Comparison of ENCODE assay signal across 14 cellular contexts in genomic region chr5:133957080-133957479, GRCh38. TPM values are rescaled to one million over a fixed set of nuclear protein-coding genes. Genes with fewer than 3 reads are reported as not detected.
DNase-seq lines count a peak whose midpoint lies in the region; ATAC-seq, FAIRE-seq and TF ChIP-seq lines count a peak whose summit lies in the region.
"Had no signal": no experiment of that assay in that cellular context is flagged by ENCODE, and none has a peak within 500 bp of the region (broad histone marks: within the 10 kb centered on the region; RNA-seq: fewer than 3 reads in every experiment).

No MANE protein-coding gene starts in this region.

- DNase-seq in GM12892 (ENCODE audit: insufficient read length): no peak
- DNase-seq in naive thymus-derived CD4-positive, alpha-beta T cell: no peak
- DNase-seq in mesendoderm: no peak
- no peak for DNase-seq in PC-3
- no peak for DNase-seq in HuH-7.5 (ENCODE audit: low spot score)
- DNase-seq: activated naive CD4-positive, alpha-beta T cell; mucosa of descending colon; NCI-H1417 treated with DMSO at 0.1 percent for 48 hours; NCI-H526 treated with DMSO at 0.1 percent for 48 hours; SHP77 treated with DMSO at 0.1 percent for 48 hours; stimulated activated CD4-positive, alpha-beta T cell treated with anti-CD3 and anti-CD28 coated beads, Interleukin-4, amount 100 ng/mL, for 1 hour had no signal

- H3K9me3 ChIP-seq in naive thymus-derived CD4-positive, alpha-beta T cell (ENCODE audit: control insufficient read depth in 2 of 3, low read length in 3 of 3): no peaks in the 10 kb centered on the region
- no peaks in the 10 kb centered on the region for H3K9me3 ChIP-seq in PC-3 (ENCODE audit: low read length)
- H3K9me3 ChIP-seq: mucosa of descending colon had no signal

- H3K4me3 Mint-ChIP-seq in naive thymus-derived CD4-positive, alpha-beta T cell: no peak overlapping the region

- H3K36me3 Mint-ChIP-seq in naive thymus-derived CD4-positive, alpha-beta T cell: peaks cover 7 to 33% (median 25%) of the 10 kb centered on the region in 5 donors

- H2BK120ac ChIP-seq in mesendoderm (ENCODE audit: low read depth, low read length): no peak overlapping the region

- no peak overlapping the region for H4K5ac ChIP-seq in mesendoderm (ENCODE audit: low read length)

- H3K9me3 Mint-ChIP-seq in naive thymus-derived CD4-positive, alpha-beta T cell: no peaks in the 10 kb centered on the region

- CTCF ChIA-PET in naive thymus-derived CD4-positive, alpha-beta T cell (lab: Charles Lee): no interaction called here
- CTCF ChIA-PET in PC-3 (lab: Charles Lee): no interaction called here

- H4K20me1 ChIP-seq in PC-3 (ENCODE audit: low read length): no peaks in the 10 kb centered on the region

- no peaks in the 10 kb centered on the region for H3F3A ChIP-seq in PC-3 (ENCODE audit: low read length, unreplicated experiment)

- POLR2A ChIA-PET in naive thymus-derived CD4-positive, alpha-beta T cell (lab: Charles Lee): no interaction called here
- POLR2A ChIA-PET in PC-3 (lab: Charles Lee; ENCODE audit: unreplicated experiment): no interaction called here

- peak overlapping the region; percentile 35 for H3K27ac ChIP-seq in naive thymus-derived CD4-positive, alpha-beta T cell (ENCODE audit: low read depth, low read length)
- H3K27ac ChIP-seq in mesendoderm (ENCODE audit: low read depth, low read length) (no peak overlapping the region), PC-3 (ENCODE audit: low read length) (no peak overlapping the region)

- H3K79me1 ChIP-seq in mesendoderm (ENCODE audit: low read length): no peaks in the 10 kb centered on the region

- no peak overlapping the region for H3K56ac ChIP-seq in mesendoderm (ENCODE audit: low read length)

- intact Hi-C loops in naive thymus-derived CD4-positive, alpha-beta T cell (cut with micrococcal nuclease): no loop called here
- intact Hi-C loops in PC-3 (cut with micrococcal nuclease): no loop called here

- no peak overlapping the region for H4K8ac ChIP-seq in mesendoderm (ENCODE audit: low read depth, low read length)

- no peak overlapping the region for H3K9ac ChIP-seq in mesendoderm (ENCODE audit: low read length)
- H3K9ac ChIP-seq in PC-3 (ENCODE audit: low read length): no peak overlapping the region

- no peak overlapping the region for H2BK5ac ChIP-seq in mesendoderm (ENCODE audit: low read length)

- peaks cover 0 to 27% (median 22%) of the 10 kb centered on the region in 7 donors for H3K4me1 Mint-ChIP-seq in naive thymus-derived CD4-positive, alpha-beta T cell

- H3K23ac ChIP-seq in mesendoderm (ENCODE audit: low read length): no peak overlapping the region

- no peaks in the 10 kb centered on the region for H3K27me3 ChIP-seq in naive thymus-derived CD4-positive, alpha-beta T cell (ENCODE audit: control insufficient read depth in 2 of 2, insufficient read depth in 2 of 2, low read length in 2 of 2)
- H3K27me3 ChIP-seq in mesendoderm (ENCODE audit: insufficient read depth, low read length, poor library complexity) (no peaks in the 10 kb centered on the region), PC-3 (ENCODE audit: low read length) (no peaks in the 10 kb centered on the region)

- TF ChIP-seq POLR2A in GM12892 (IDR thresholded peaks at IDR 0.05; ENCODE audit: low read depth, low read length): no peak

- TF ChIP-seq CTCF in PC-3 (conservative IDR thresholded peaks at IDR 0.05; ENCODE audit: low read depth, low read length): no peak

- no peak overlapping the region for H3K4me2 ChIP-seq in mesendoderm (ENCODE audit: low read length)
- H3K4me2 ChIP-seq in PC-3 (ENCODE audit: low read length): no peak overlapping the region

- peaks cover 4 to 31% (median 11%) of the 10 kb centered on the region in 3 experiments for H3K36me3 ChIP-seq in naive thymus-derived CD4-positive, alpha-beta T cell (ENCODE audit: control insufficient read depth in 2 of 3, insufficient read depth in 3 of 3, low read length in 3 of 3)
- no peaks in the 10 kb centered on the region for H3K36me3 ChIP-seq in mesendoderm (ENCODE audit: control insufficient read depth, insufficient read depth, low read length)
- peaks cover 5% of the 10 kb centered on the region; the same call in 1 of the 2 replicates for H3K36me3 ChIP-seq in PC-3 (ENCODE audit: low read depth, low read length)

- H2AK5ac ChIP-seq in mesendoderm (ENCODE audit: low read length): no peak overlapping the region

- no TSS peak for BruUV-seq in PC-3 (replicated peaks; lab: Mats Ljungman, UMichigan)

- no CpG with 5 or more reads among the region's 4 CpGs for WGBS in mesendoderm (ENCODE audit: extremely low coverage, insufficient coverage, low lambda C conversion rate)

- no peak overlapping the region for H2BK15ac ChIP-seq in mesendoderm (replicated peaks; ENCODE audit: low read depth)

- FAIRE-seq in GM12892 (lab: Jason Lieb, UNC): peak; percentile 27

- H3K9me2 ChIP-seq in PC-3 (replicated peaks; ENCODE audit: low read length): no peaks in the 10 kb centered on the region

- no peak overlapping the region for H3K4me3 ChIP-seq in naive thymus-derived CD4-positive, alpha-beta T cell (ENCODE audit: low read length)
- H3K4me3 ChIP-seq in mesendoderm (ENCODE audit: low read length): no peak overlapping the region
- H3K4me3 ChIP-seq in PC-3 (ENCODE audit: low read length): no peak overlapping the region
- H3K4me3 ChIP-seq: mucosa of descending colon had no signal

- no peak overlapping the region for H3K4ac ChIP-seq in mesendoderm (ENCODE audit: low read depth, low read length)

- no peaks in the 10 kb centered on the region for H3K79me2 ChIP-seq in mesendoderm (ENCODE audit: control insufficient read depth, insufficient read depth, low read length)
- peaks cover 10% of the 10 kb centered on the region for H3K79me2 ChIP-seq in PC-3 (ENCODE audit: low read length)

- peak; percentile 8 for ATAC-seq in GM19328 (IDR thresholded peaks at IDR 0.05; ENCODE audit: unreplicated experiment)
- peak; percentile 18 for ATAC-seq in HG03432 (IDR thresholded peaks at IDR 0.05; ENCODE audit: unreplicated experiment)
- ATAC-seq in naive thymus-derived CD4-positive, alpha-beta T cell: no peak
- ATAC-seq in PC-3: no peak
- ATAC-seq: esophagus mucosa had no signal

- H2AFZ ChIP-seq in PC-3 (ENCODE audit: low read length): no peak overlapping the region

- H3K18ac ChIP-seq in mesendoderm (ENCODE audit: low read length): no peak overlapping the region

- H3K4me1 ChIP-seq in naive thymus-derived CD4-positive, alpha-beta T cell (ENCODE audit: control insufficient read depth in 2 of 2, insufficient read depth in 2 of 2, low read length in 2 of 2): no peaks in the 10 kb centered on the region
- H3K4me1 ChIP-seq in mesendoderm (ENCODE audit: control insufficient read depth, low read depth, low read length): no peaks in the 10 kb centered on the region
- no peaks in the 10 kb centered on the region for H3K4me1 ChIP-seq in PC-3 (ENCODE audit: insufficient read depth, low read length)

- peak overlapping the region in 4 of 9 donors; percentile 28 to 76 (median 59) for H3K27ac Mint-ChIP-seq in naive thymus-derived CD4-positive, alpha-beta T cell

- no peaks in the 10 kb centered on the region for H3K27me3 Mint-ChIP-seq in naive thymus-derived CD4-positive, alpha-beta T cell

RNA-seq across cellular contexts. Expression of gene C5orf15, which starts 11.3 kb away (rescaled TPM):
- 42.4 TPM for polyA plus RNA-seq in GM12892 (2012; ENCODE audit: missing spikeins)
- 10 to 100 TPM; 11.1 to 33.6 (median 17.9) TPM for total RNA-seq in naive thymus-derived CD4-positive, alpha-beta T cell
- 10 to 100 TPM; 16.2 to 18.2 TPM for polyA plus RNA-seq in naive thymus-derived CD4-positive, alpha-beta T cell
- polyA plus RNA-seq in mesendoderm (2013, experiment 1 of 2): 49.6 TPM
- 50.1 TPM for polyA plus RNA-seq in mesendoderm (2013, experiment 2 of 2)
- total RNA-seq in PC-3 (2014; rRNA removed): 22.7 and 45.2 TPM in 2 replicates

RNA-seq across cellular contexts. Expression of gene VDAC1, which starts 47.7 kb away (rescaled TPM):
- 450 TPM for polyA plus RNA-seq in GM12892 (2012; ENCODE audit: missing spikeins)
- 100 to 1,000 TPM in 1 of 5 experiments, 10 to 100 TPM in 4; 37.8 to 259 (median 43.7) TPM for total RNA-seq in naive thymus-derived CD4-positive, alpha-beta T cell
- 10 to 100 TPM; 66.9 to 75.0 TPM for polyA plus RNA-seq in naive thymus-derived CD4-positive, alpha-beta T cell
- polyA plus RNA-seq in mesendoderm (2013, experiment 1 of 2): 244 TPM
- 252 TPM for polyA plus RNA-seq in mesendoderm (2013, experiment 2 of 2)
- 193 and 220 TPM in 2 replicates for total RNA-seq in PC-3 (2014; rRNA removed)

Comparison
In these comparisons a context has a peak if more than half of its experiments do, and no peak if none do; other contexts are left out.
1. ATAC-seq: peak in GM19328 (single experiment) and HG03432 (single experiment); none in naive thymus-derived CD4-positive, alpha-beta T cell (single experiment) and PC-3 (single experiment).